In genomic region chr1:26994772-26995625, GRCh38 we compare ENCODE assay signal across 8 cellular contexts. TPM values are rescaled to one million over a fixed set of nuclear protein-coding genes. Genes with fewer than 3 reads are reported as not detected.
DNase-seq lines count a peak whose midpoint lies in the region; ATAC-seq and TF ChIP-seq lines count a peak whose summit lies in the region.

No MANE protein-coding gene starts in this region.

- H3K9ac ChIP-seq in mesendoderm (ENCODE audit: low read length): peak overlapping the region; percentile 68

- no peak overlapping the region for H2BK15ac ChIP-seq in mesendoderm (replicated peaks; ENCODE audit: low read depth)

- H2BK120ac ChIP-seq in mesendoderm (ENCODE audit: low read depth, low read length): no peak overlapping the region

- peaks cover 83% of the 10 kb centered on the region for H3K4me1 ChIP-seq in body of pancreas
- H3K4me1 ChIP-seq in mesendoderm (ENCODE audit: control insufficient read depth, low read depth, low read length): peaks cover 15% of the 10 kb centered on the region

- H3K4ac ChIP-seq in mesendoderm (ENCODE audit: low read depth, low read length): no peak overlapping the region

- H3K56ac ChIP-seq in mesendoderm (ENCODE audit: low read length): peak overlapping the region; percentile 88

- H3K36me3 ChIP-seq in body of pancreas (replicated peaks in 1 of 2; ENCODE audit: insufficient read depth in 1 of 2, low read depth in 2 of 2) (no peaks in the 10 kb centered on the region), mesendoderm (ENCODE audit: control insufficient read depth, insufficient read depth, low read length) (no peaks in the 10 kb centered on the region)

- no peak for TF ChIP-seq CTCF in AG09309 (IDR thresholded peaks at IDR 0.05; ENCODE audit: control insufficient read depth, insufficient read depth, low read depth, low read length, missing control alignments)
- TF ChIP-seq CTCF in HFF-Myc (IDR thresholded peaks at IDR 0.05; ENCODE audit: low read depth, low read length, missing control alignments): no peak
- peak in 2 of 7 experiments; percentile 3 to 5 for TF ChIP-seq CTCF in body of pancreas (IDR thresholded peaks at IDR 0.05)

- no peak overlapping the region for H4K8ac ChIP-seq in mesendoderm (ENCODE audit: low read depth, low read length)

- ATAC-seq in body of pancreas: no peak
- no peak for ATAC-seq in HG03097 (IDR thresholded peaks at IDR 0.05; ENCODE audit: low FRiP score, unreplicated experiment)
- no peak for ATAC-seq in HG02885 (IDR thresholded peaks at IDR 0.05; ENCODE audit: poor library complexity, unreplicated experiment)
- no peak for ATAC-seq in esophagus mucosa

- H3K27me3 ChIP-seq in body of pancreas (no peaks in the 10 kb centered on the region), mesendoderm (ENCODE audit: insufficient read depth, low read length, poor library complexity) (no peaks in the 10 kb centered on the region)

- whole genome bisulfite sequencing in body of pancreas, 2 donors: 42 to 73% methylated on average over 5 to 17 of the region's 17 CpGs
- WGBS in mesendoderm (ENCODE audit: extremely low coverage, insufficient coverage, low lambda C conversion rate): no CpG with 5 or more reads among the region's 17 CpGs

- H3K9me3 ChIP-seq in body of pancreas: no peaks in the 10 kb centered on the region

- H3K79me2 ChIP-seq in mesendoderm (ENCODE audit: control insufficient read depth, insufficient read depth, low read length): peaks cover 4% of the 10 kb centered on the region

- H3K4me3 ChIP-seq in AG09309 (ENCODE audit: control insufficient read depth, low read depth, low read length) (peak overlapping the region; percentile 92), HFF-Myc (replicated peaks; ENCODE audit: low read depth, low read length) (peak overlapping the region; percentile 91), body of pancreas (peak overlapping the region in 1 of 2 donors; percentile 0), mesendoderm (ENCODE audit: low read length) (peak overlapping the region; percentile 34)

- H3K79me1 ChIP-seq in mesendoderm (ENCODE audit: low read length): peaks cover 5% of the 10 kb centered on the region

- H3K27ac ChIP-seq in body of pancreas (peak overlapping the region; percentile 69 to 88 (median 84)), mesendoderm (ENCODE audit: low read depth, low read length) (no peak overlapping the region)

- peak overlapping the region; percentile 77 for H3K18ac ChIP-seq in mesendoderm (ENCODE audit: low read length)

- intact Hi-C loops in body of pancreas (cut with DNase I): no loop called here

- no peak overlapping the region for H4K5ac ChIP-seq in mesendoderm (ENCODE audit: low read length)

- H3K4me2 ChIP-seq in mesendoderm (ENCODE audit: low read length): peak overlapping the region; percentile 35

- H2AK5ac ChIP-seq in mesendoderm (ENCODE audit: low read length): no peak overlapping the region

- H2BK5ac ChIP-seq in mesendoderm (ENCODE audit: low read length): no peak overlapping the region

- DNase-seq in AG09309 (ENCODE audit: low read depth) (no peak), HFF-Myc (ENCODE audit: extremely low read depth, low read depth) (no peak), body of pancreas (peak in 1 of 4 donors; percentile 39), mesendoderm (peak; percentile 69), GF-D8 (lab: John Stamatoyannopoulos, UW) (no peak)

- TF ChIP-seq POLR2A in body of pancreas (IDR thresholded peaks at IDR 0.05): no peak

- no peak overlapping the region for H3K23ac ChIP-seq in mesendoderm (ENCODE audit: low read length)

RNA-seq across cellular contexts. Expression of gene TRNP1, which starts 1.5 kb away (rescaled TPM):
- total RNA-seq in body of pancreas: 10 to 100 TPM; 17.1 to 32.6 TPM
- 20.9 TPM for polyA plus RNA-seq in mesendoderm (2013, experiment 1 of 2)
- 21.5 TPM for polyA plus RNA-seq in mesendoderm (2013, experiment 2 of 2)
- total RNA-seq in esophagus mucosa: 75.0 TPM

RNA-seq across cellular contexts. Expression of gene TENT5B, which starts 17.7 kb away (rescaled TPM):
- total RNA-seq in body of pancreas: 1 to 10 TPM; 2.6 to 3.9 TPM
- polyA plus RNA-seq in mesendoderm (2013, experiment 1 of 2): 26.2 TPM
- polyA plus RNA-seq in mesendoderm (2013, experiment 2 of 2): 28.4 TPM
- 51.3 TPM for total RNA-seq in esophagus mucosa

RNA-seq across cellular contexts. Expression of gene KDF1, which starts 34.7 kb away (rescaled TPM):
- total RNA-seq in body of pancreas: 10 to 100 TPM; 13.8 to 18.7 TPM
- 9.8 TPM for polyA plus RNA-seq in mesendoderm (2013, experiment 1 of 2)
- polyA plus RNA-seq in mesendoderm (2013, experiment 2 of 2): 9.7 TPM
- 16.5 TPM for total RNA-seq in esophagus mucosa

Comparison
In these comparisons a context has a peak if more than half of its experiments do, and no peak if none do; other contexts are left out.
1. RNA of gene TENT5B, which starts 17.7 kb away (total RNA-seq): 51.3 TPM in esophagus mucosa (single experiment); 2.6 to 3.9 TPM in body of pancreas; every median in the first group is over 10 times any median in the second.